In genomic region chr14:88613552-88614010, GRCh38 we compare ENCODE assay signal across 9 cellular contexts. TPM values are rescaled to one million over a fixed set of nuclear protein-coding genes. Genes with fewer than 3 reads are reported as not detected.
DNase-seq lines count a peak whose midpoint lies in the region; ATAC-seq lines count a peak whose summit lies in the region.
"Had no signal": no experiment of that assay in that cellular context is flagged by ENCODE, and none has a peak within 500 bp of the region (broad histone marks: within the 10 kb centered on the region; RNA-seq: fewer than 3 reads in every experiment).

No MANE protein-coding gene starts in this region.

- peak overlapping the region; percentile 65 for H3K27ac ChIP-seq in subcutaneous abdominal adipose tissue (ENCODE audit: low read depth, low read length)
- no peak overlapping the region for H3K27ac ChIP-seq in CD4-positive, alpha-beta memory T cell (ENCODE audit: low read depth, low read length)

- no peak overlapping the region for H3K4me3 Mint-ChIP-seq in activated T-cell treated with anti-CD3 and anti-CD28 coated beads, Interleukin-2, amount 50 U/mL, for 24 hours
- no peak overlapping the region for H3K4me3 Mint-ChIP-seq in activated T-cell treated with anti-CD3 and anti-CD28 coated beads, Interleukin-2, amount 50 U/mL, for 4 hours
- no peak overlapping the region for H3K4me3 Mint-ChIP-seq in CD4-positive, alpha-beta memory T cell
- H3K4me3 Mint-ChIP-seq: CD4-positive, CD25-positive, alpha-beta regulatory T cell had no signal

- peak overlapping the region; percentile 67 for H3K27ac Mint-ChIP-seq in activated T-cell treated with anti-CD3 and anti-CD28 coated beads, Interleukin-2, amount 50 U/mL, for 24 hours
- peak overlapping the region in 3 of 7 donors; percentile 15 to 73 (median 70) for H3K27ac Mint-ChIP-seq in CD4-positive, alpha-beta memory T cell
- H3K27ac Mint-ChIP-seq: CD4-positive, CD25-positive, alpha-beta regulatory T cell had no signal

- H3K36me3 ChIP-seq in subcutaneous abdominal adipose tissue (ENCODE audit: control insufficient read depth in 5 of 5, insufficient read depth in 5 of 5, low read length in 5 of 5), result peaks cover 37 to 54% (median 45%) of the 10 kb centered on the region in 5 donors
- peaks cover 35% of the 10 kb centered on the region for H3K36me3 ChIP-seq in CD4-positive, alpha-beta memory T cell (ENCODE audit: insufficient read depth, low read length)

- H3K4me1 Mint-ChIP-seq in activated T-cell treated with anti-CD3 and anti-CD28 coated beads, Interleukin-2, amount 50 U/mL, for 24 hours (ENCODE audit: low read depth), result peaks cover 17% of the 10 kb centered on the region
- H3K4me1 Mint-ChIP-seq in activated T-cell treated with anti-CD3 and anti-CD28 coated beads, Interleukin-2, amount 50 U/mL, for 4 hours (ENCODE audit: low read depth), result peaks cover 12% of the 10 kb centered on the region
- H3K4me1 Mint-ChIP-seq in CD4-positive, alpha-beta memory T cell, result peaks cover 7 to 18% (median 15%) of the 10 kb centered on the region in 4 donors

- H3K27me3 ChIP-seq in subcutaneous abdominal adipose tissue (ENCODE audit: control insufficient read depth in 5 of 5, insufficient read depth in 4 of 5, low read length in 5 of 5), result no peaks in the 10 kb centered on the region
- H3K27me3 ChIP-seq in CD4-positive, alpha-beta memory T cell (ENCODE audit: insufficient read depth, low read length), result no peaks in the 10 kb centered on the region

- H3K9me3 Mint-ChIP-seq in activated T-cell treated with anti-CD3 and anti-CD28 coated beads, Interleukin-2, amount 50 U/mL, for 24 hours, result no peaks in the 10 kb centered on the region
- H3K9me3 Mint-ChIP-seq in activated T-cell treated with anti-CD3 and anti-CD28 coated beads, Interleukin-2, amount 50 U/mL, for 4 hours, result no peaks in the 10 kb centered on the region
- H3K9me3 Mint-ChIP-seq in CD4-positive, alpha-beta memory T cell, result no peaks in the 10 kb centered on the region
- H3K9me3 Mint-ChIP-seq: CD4-positive, CD25-positive, alpha-beta regulatory T cell had no signal

- no peak for ATAC-seq in activated T-cell treated with anti-CD3 and anti-CD28 coated beads, Interleukin-2, amount 50 U/mL, for 4 hours
- ATAC-seq in HG03469 (IDR thresholded peaks at IDR 0.05; ENCODE audit: unreplicated experiment) (no peak), HG02642 (IDR thresholded peaks at IDR 0.05; ENCODE audit: poor library complexity, unreplicated experiment) (no peak)

- POLR2A ChIA-PET in CD4-positive, alpha-beta memory T cell (lab: Charles Lee; ENCODE audit: partially characterized antibody), result no interaction called here

- intact Hi-C loops in CD4-positive, alpha-beta memory T cell (cut with micrococcal nuclease), result no loop called here

- H3K9me3 ChIP-seq in subcutaneous abdominal adipose tissue (ENCODE audit: control insufficient read depth in 5 of 5, low read length in 5 of 5), result no peaks in the 10 kb centered on the region
- H3K9me3 ChIP-seq in CD4-positive, alpha-beta memory T cell (ENCODE audit: control insufficient read depth in 1 of 2, low read length in 2 of 2), result no peaks in the 10 kb centered on the region

- no peaks in the 10 kb centered on the region for H3K27me3 Mint-ChIP-seq in activated T-cell treated with anti-CD3 and anti-CD28 coated beads, Interleukin-2, amount 50 U/mL, for 24 hours
- no peaks in the 10 kb centered on the region for H3K27me3 Mint-ChIP-seq in activated T-cell treated with anti-CD3 and anti-CD28 coated beads, Interleukin-2, amount 50 U/mL, for 4 hours (ENCODE audit: low read depth)
- H3K27me3 Mint-ChIP-seq in CD4-positive, alpha-beta memory T cell, result no peaks in the 10 kb centered on the region
- H3K27me3 Mint-ChIP-seq: CD4-positive, CD25-positive, alpha-beta regulatory T cell had no signal

- no peak overlapping the region for H3K9ac ChIP-seq in subcutaneous abdominal adipose tissue (ENCODE audit: low read length in 5 of 5)

- peaks cover 0 to 12% (median 9%) of the 10 kb centered on the region in 5 donors for H3K4me1 ChIP-seq in subcutaneous abdominal adipose tissue (ENCODE audit: control insufficient read depth in 5 of 5, insufficient read depth in 5 of 5, low read length in 5 of 5)
- peaks cover 9% of the 10 kb centered on the region for H3K4me1 ChIP-seq in CD4-positive, alpha-beta memory T cell (ENCODE audit: insufficient read depth, low read length)

- H3K4me3 ChIP-seq in subcutaneous abdominal adipose tissue (ENCODE audit: low read depth in 1 of 5, low read length in 5 of 5), result no peak overlapping the region
- no peak overlapping the region for H3K4me3 ChIP-seq in CD4-positive, alpha-beta memory T cell (ENCODE audit: low read length in 2 of 2)

- DNase-seq in activated T-cell treated with anti-CD3 and anti-CD28 coated beads, Interleukin-2, amount 50 U/mL, for 24 hours, result no peak
- DNase-seq in activated T-cell treated with anti-CD3 and anti-CD28 coated beads, Interleukin-2, amount 50 U/mL, for 4 hours, result no peak
- DNase-seq in NCI-H774 (lab: John Stamatoyannopoulos, UW), result peak; percentile 38
- DNase-seq in fibroblast of peridontal ligament (ENCODE audit: extremely low read depth), result peak; percentile 64
- DNase-seq in CD4-positive, alpha-beta memory T cell, result no peak

- CTCF ChIA-PET in CD4-positive, alpha-beta memory T cell (lab: Charles Lee; ENCODE audit: partially characterized antibody), result no interaction called here

- peaks cover 91% of the 10 kb centered on the region for H3K36me3 Mint-ChIP-seq in activated T-cell treated with anti-CD3 and anti-CD28 coated beads, Interleukin-2, amount 50 U/mL, for 24 hours (ENCODE audit: low read depth)
- H3K36me3 Mint-ChIP-seq in activated T-cell treated with anti-CD3 and anti-CD28 coated beads, Interleukin-2, amount 50 U/mL, for 4 hours (ENCODE audit: insufficient read depth), result peaks cover 38% of the 10 kb centered on the region
- H3K36me3 Mint-ChIP-seq in CD4-positive, alpha-beta memory T cell, result peaks cover 42 to 54% of the 10 kb centered on the region in 2 donors

RNA-seq across cellular contexts. Expression of gene ZC3H14, which starts 50.7 kb away (rescaled TPM):
- 10 to 100 TPM; 44.1 to 51.2 (median 46.7) TPM for total RNA-seq in activated T-cell treated with anti-CD3 and anti-CD28 coated beads, Interleukin-2, amount 50 U/mL, for 4 hours
- total RNA-seq in CD4-positive, alpha-beta memory T cell, result 10 to 100 TPM; 43.4 to 51.8 TPM
- polyA plus RNA-seq in CD4-positive, alpha-beta memory T cell, result 10 to 100 TPM; 38.4 to 54.6 TPM

RNA-seq across cellular contexts. Expression of gene PTPN21, which starts 58.8 kb away (rescaled TPM):
- total RNA-seq in activated T-cell treated with anti-CD3 and anti-CD28 coated beads, Interleukin-2, amount 50 U/mL, for 4 hours, result under 1 TPM; 0.33 to 0.45 (median 0.33) TPM
- not detected for total RNA-seq in CD4-positive, alpha-beta memory T cell
- polyA plus RNA-seq in CD4-positive, alpha-beta memory T cell, result not detected
- total RNA-seq: CD4-positive, CD25-positive, alpha-beta regulatory T cell had no signal
- polyA plus RNA-seq: CD4-positive, CD25-positive, alpha-beta regulatory T cell had no signal

Comparison
In these comparisons a context has a peak if more than half of its experiments do, and no peak if none do; other contexts are left out.
1. DNase-seq: peak in NCI-H774 (single experiment) and fibroblast of peridontal ligament (single experiment); none in activated T-cell treated with anti-CD3 and anti-CD28 coated beads, Interleukin-2, amount 50 U/mL, for 24 hours (single experiment), activated T-cell treated with anti-CD3 and anti-CD28 coated beads, Interleukin-2, amount 50 U/mL, for 4 hours (single experiment) and CD4-positive, alpha-beta memory T cell (0 of 5).